ENCODE assay signal across 10 cellular contexts in genomic region chr2:46849741-46850474, GRCh38.
A peak's percentile ranks its signal among the peaks of the same experiment; 100 is the strongest.
DNase-seq lines count a peak whose midpoint lies in the region; ATAC-seq and TF ChIP-seq lines count a peak whose summit lies in the region.
"Had no signal": no experiment of that assay in that cellular context is flagged by ENCODE, and none has a peak within 500 bp of the region (broad histone marks: within the 10 kb centered on the region; RNA-seq: fewer than 3 reads in every experiment).

No MANE protein-coding gene starts in this region.

- DNase-seq in H4 (ENCODE audit: low spot score) (peak; percentile 39), body of pancreas (peak in 3 of 4 donors; percentile 32 to 65 (median 45)), hepatic stellate cell (ENCODE audit: low spot score) (peak; percentile 52), GM19240 (ENCODE audit: insufficient read length, low spot score) (no peak), NCI-H510A treated with DMSO at 0.1 percent for 48 hours (lab: John Stamatoyannopoulos, UW) (no peak)
- no peak for DNase-seq in stimulated activated CD4-positive, alpha-beta T cell treated with anti-CD3 and anti-CD28 coated beads, Interleukin-15, amount 100 ng/mL, for 24 hours
- DNase-seq: glutamatergic neuron, RPMI8226 had no signal

- peak overlapping the region in 2 of 3 donors; percentile 13 to 57 for H3K9ac ChIP-seq in skeletal muscle tissue (ENCODE audit: low read depth in 1 of 3, low read length in 3 of 3)

- no peak for ATAC-seq in body of pancreas
- ATAC-seq in HG03520 (IDR thresholded peaks at IDR 0.05; ENCODE audit: unreplicated experiment) = no peak

- no peaks in the 10 kb centered on the region for H3K27me3 ChIP-seq in body of pancreas
- H3K27me3 ChIP-seq in skeletal muscle tissue (ENCODE audit: control insufficient read depth in 3 of 3, insufficient read depth in 3 of 3, low read length in 3 of 3) = no peaks in the 10 kb centered on the region

- TF ChIP-seq POLR2A in body of pancreas (IDR thresholded peaks at IDR 0.05) = peak in 1 of 3 donors; percentile 15

- H3K9me3 ChIP-seq in body of pancreas (no peaks in the 10 kb centered on the region), skeletal muscle tissue (ENCODE audit: control insufficient read depth in 3 of 3, low read length in 3 of 3) (no peaks in the 10 kb centered on the region)

- H3K27ac ChIP-seq in body of pancreas = peak overlapping the region; percentile 17 to 88 (median 52)
- peak overlapping the region; percentile 89 for H3K27ac ChIP-seq in skeletal muscle tissue (ENCODE audit: low read depth, low read length)

- TF ChIP-seq CTCF in body of pancreas (IDR thresholded peaks at IDR 0.05) = no peak

- H3K4me3 ChIP-seq in body of pancreas (no peak overlapping the region), skeletal muscle tissue (ENCODE audit: low read length in 3 of 3) (peak overlapping the region in 1 of 3 donors; percentile 15)

- WGBS in body of pancreas, 2 donors = 35 to 45% methylated on average over 10 to 11 of the region's 11 CpGs

- no peaks in the 10 kb centered on the region for H3K36me3 ChIP-seq in body of pancreas (replicated peaks in 1 of 2; ENCODE audit: insufficient read depth in 1 of 2, low read depth in 2 of 2)
- H3K36me3 ChIP-seq in skeletal muscle tissue (ENCODE audit: control insufficient read depth in 3 of 3, insufficient read depth in 3 of 3, low read length in 3 of 3) = no peaks in the 10 kb centered on the region

- intact Hi-C loops in body of pancreas (cut with DNase I) = no loop called here

- H3K4me1 ChIP-seq in body of pancreas (peaks cover 61% of the 10 kb centered on the region), skeletal muscle tissue (ENCODE audit: control insufficient read depth in 3 of 3, insufficient read depth in 3 of 3, low read length in 3 of 3) (peaks cover 62 to 70% (median 69%) of the 10 kb centered on the region in 3 donors)

Comparison
In these comparisons a context has a peak if more than half of its experiments do, and no peak if none do; other contexts are left out.
1. DNase-seq: peak in H4 (single experiment), body of pancreas (3 of 4) and hepatic stellate cell (single experiment); none in GM19240 (single experiment), NCI-H510A treated with DMSO at 0.1 percent for 48 hours (single experiment) and stimulated activated CD4-positive, alpha-beta T cell treated with anti-CD3 and anti-CD28 coated beads, Interleukin-15, amount 100 ng/mL, for 24 hours (single experiment).